In the genomic region with DNA sequence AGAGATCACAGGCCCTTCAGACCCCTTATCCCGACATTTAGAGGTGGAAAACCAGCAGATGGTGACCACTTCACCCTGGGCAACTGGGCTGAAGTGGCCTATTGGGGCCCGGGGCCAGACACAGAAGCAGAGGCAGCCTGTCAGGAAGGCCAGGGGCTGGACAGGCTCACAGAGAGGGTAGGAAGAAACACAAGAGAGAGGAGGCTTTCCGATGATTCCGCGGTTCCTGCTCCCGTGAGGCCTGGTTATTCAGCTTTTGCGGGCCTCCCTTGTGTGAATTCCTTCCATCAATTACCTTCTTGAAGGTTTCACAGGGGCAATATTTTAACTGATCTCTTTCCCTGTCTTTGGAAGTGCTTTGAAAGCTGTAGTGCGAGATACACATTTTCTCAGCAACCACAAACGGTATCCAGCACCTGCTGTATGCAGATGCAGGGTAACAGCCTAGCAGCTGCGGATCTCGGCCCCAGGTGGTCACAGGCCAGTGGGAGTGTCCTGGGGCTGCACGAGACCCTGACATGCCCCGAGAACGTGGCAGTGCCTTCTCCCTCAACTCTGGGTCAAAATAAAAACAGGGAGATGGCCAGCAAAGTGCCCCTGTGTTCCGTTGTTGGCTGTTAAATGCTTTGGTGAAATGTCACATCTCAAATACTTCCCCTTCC, we compare ENCODE assay signal across 13 cellular contexts. TPM values are rescaled to one million over a fixed set of nuclear protein-coding genes. Genes with fewer than 3 reads are reported as not detected.
DNase-seq lines count a peak whose midpoint lies in the region; ATAC-seq and TF ChIP-seq lines count a peak whose summit lies in the region.
"Had no signal": no experiment of that assay in that cellular context is flagged by ENCODE, and none has a peak within 500 bp of the region (broad histone marks: within the 10 kb centered on the region; RNA-seq: fewer than 3 reads in every experiment).

No MANE protein-coding gene starts in this region.

- TSS peak; percentile 95 for BruUV-seq in OCI-LY7 (replicated peaks; lab: Mats Ljungman, UMichigan)

- CTCF ChIA-PET in OCI-LY7 (lab: Charles Lee; ENCODE audit: unreplicated experiment): no interaction called here

- TF ChIP-seq CTCF in GM06990 (IDR thresholded peaks at IDR 0.05; ENCODE audit: insufficient read depth, low read length, poor library complexity, severe bottlenecking) (no peak), OCI-LY7 (conservative IDR thresholded peaks at IDR 0.05; ENCODE audit: low read length) (no peak)

- peak overlapping the region; percentile 47 for H2AFZ ChIP-seq in OCI-LY7 (ENCODE audit: low read length)

- no peaks in the 10 kb centered on the region for H3K79me2 ChIP-seq in OCI-LY7 (ENCODE audit: insufficient read depth, low read depth, low read length)

- H3K4me3 Mint-ChIP-seq in naive B cell: peak overlapping the region in 6 of 8 donors; percentile 5 to 66 (median 43)
- H3K4me3 Mint-ChIP-seq: activated CD4-positive, alpha-beta T cell treated with anti-CD3 and anti-CD28 coated beads, Interleukin-2, amount 10 ng/mL, durations not matched to agents 7 days and 5 days; brain; T-cell had no signal

- peak overlapping the region in 5 of 6 donors; percentile 64 to 79 (median 67) for H3K27ac Mint-ChIP-seq in naive B cell
- H3K27ac Mint-ChIP-seq: activated CD4-positive, alpha-beta T cell treated with anti-CD3 and anti-CD28 coated beads, Interleukin-2, amount 10 ng/mL, durations not matched to agents 7 days and 5 days; T-cell had no signal

- H3K9me3 ChIP-seq in OCI-LY7 (ENCODE audit: low read length): no peaks in the 10 kb centered on the region
- H3K9me3 ChIP-seq: right atrium auricular region had no signal

- H3K4me2 ChIP-seq in OCI-LY7 (ENCODE audit: low read length): peak overlapping the region; percentile 65

- H3K4me3 ChIP-seq in GM06990 (replicated peaks; ENCODE audit: low read depth, low read length) (no peak overlapping the region), OCI-LY7 (ENCODE audit: low read depth, low read length, poor library complexity, severe bottlenecking) (peak overlapping the region; percentile 53)
- no peak overlapping the region for H3K4me3 ChIP-seq in Jurkat, Clone E6-1 (ENCODE audit: low read length)
- H3K4me3 ChIP-seq: right atrium auricular region had no signal

- no peaks in the 10 kb centered on the region for H3K36me3 Mint-ChIP-seq in naive B cell
- H3K36me3 Mint-ChIP-seq: brain, T-cell had no signal

- H3K27me3 Mint-ChIP-seq in naive B cell: peaks cover 0 to 19% (median 0%) of the 10 kb centered on the region in 3 donors

- H3K9me3 Mint-ChIP-seq in naive B cell: no peaks in the 10 kb centered on the region
- H3K9me3 Mint-ChIP-seq: activated CD4-positive, alpha-beta T cell treated with anti-CD3 and anti-CD28 coated beads, Interleukin-2, amount 10 ng/mL, durations not matched to agents 7 days and 5 days; T-cell had no signal

- no peaks in the 10 kb centered on the region for H4K20me1 ChIP-seq in OCI-LY7 (ENCODE audit: insufficient read depth, low read length)

- H3K27me3 ChIP-seq in GM06990 (replicated peaks; ENCODE audit: control insufficient read depth, insufficient read depth, low read length): no peaks in the 10 kb centered on the region
- H3K27me3 ChIP-seq: right atrium auricular region had no signal

- POLR2A ChIA-PET in OCI-LY7 (lab: Charles Lee): interaction anchor here (0.8 to 3.4 kb wide), 7 partner anchors 8 to 410 kb away, joined by 3 to 23 read pairs (median 4); no protein-coding TSS in a partner anchor

- H3K36me3 ChIP-seq in GM06990 (ENCODE audit: control insufficient read depth, insufficient read depth, low read length): no peaks in the 10 kb centered on the region
- H3K36me3 ChIP-seq in OCI-LY7 (ENCODE audit: insufficient read depth, low read length): no peaks in the 10 kb centered on the region
- H3K36me3 ChIP-seq: right atrium auricular region had no signal

- DNase-seq in GM06990 (ENCODE audit: extremely low read depth, insufficient read length) (peak; percentile 47), OCI-LY7 (ENCODE audit: low spot score) (peak; percentile 97), naive B cell (no peak), T-helper 9 cell (no peak), ureter (ENCODE audit: low spot score) (no peak)
- DNase-seq in Jurkat, Clone E6-1 (ENCODE audit: low read depth, low spot score): peak; percentile 85
- DNase-seq: activated CD4-positive, alpha-beta T cell treated with anti-CD3 and anti-CD28 coated beads, Interleukin-2, amount 10 ng/mL, durations not matched to agents 7 days and 5 days; NCI-H1436; OCI-M1; T-cell had no signal

- peak overlapping the region; percentile 95 for H3K27ac ChIP-seq in OCI-LY7 (ENCODE audit: low read depth, low read length, poor library complexity, severe bottlenecking)
- H3K27ac ChIP-seq: right atrium auricular region had no signal

- ATAC-seq in naive B cell (ENCODE audit: low read depth in 2 of 2): peak; percentile 49 to 58
- no peak for ATAC-seq in HG03342 (IDR thresholded peaks at IDR 0.05; ENCODE audit: unreplicated experiment)
- ATAC-seq: T-cell had no signal

- no peaks in the 10 kb centered on the region for H3K9me2 ChIP-seq in OCI-LY7 (ENCODE audit: insufficient read depth, low read length)

- intact Hi-C loops in OCI-LY7 (cut with micrococcal nuclease; ENCODE audit: unreplicated experiment): loop anchor here (1.0 to 2.0 kb wide), 2 partner anchors 20 to 48 kb away; no protein-coding TSS in a partner anchor

- H3K4me1 ChIP-seq in OCI-LY7 (ENCODE audit: insufficient read depth, low read length, poor library complexity, severe bottlenecking): peaks cover 57% of the 10 kb centered on the region

- peaks cover 12 to 20% (median 16%) of the 10 kb centered on the region in 3 donors for H3K4me1 Mint-ChIP-seq in naive B cell

RNA-seq across cellular contexts. Expression of a gene that starts 11.6 kb away (rescaled TPM):
- 41.2 TPM for polyA plus RNA-seq in Jurkat, Clone E6-1 (2012; ENCODE audit: insufficient read depth, insufficient read length)
- total RNA-seq in OCI-LY7 (2014; rRNA removed; shearing (Covaris generic)): 15.4 and 22.6 TPM in 2 replicates
- total RNA-seq in OCI-LY7 (2022): 67.5 and 70.3 TPM in 2 replicates
- 1 to 10 TPM in 3 of 6 donors, under 1 TPM in 3; 0.61 to 2.5 (median 1.3) TPM for polyA plus RNA-seq in naive B cell (ENCODE audit: low read depth in 6 of 6)
- total RNA-seq in ureter: 98.0 TPM

Comparison
In these comparisons a context has a peak if more than half of its experiments do, and no peak if none do; other contexts are left out.
1. DNase-seq: peak in GM06990 (single experiment), Jurkat, Clone E6-1 (single experiment) and OCI-LY7 (single experiment); none in naive B cell (single experiment), T-helper 9 cell (single experiment) and ureter (single experiment).